20 cellular contexts compared by ENCODE assay signal in the genomic region with DNA sequence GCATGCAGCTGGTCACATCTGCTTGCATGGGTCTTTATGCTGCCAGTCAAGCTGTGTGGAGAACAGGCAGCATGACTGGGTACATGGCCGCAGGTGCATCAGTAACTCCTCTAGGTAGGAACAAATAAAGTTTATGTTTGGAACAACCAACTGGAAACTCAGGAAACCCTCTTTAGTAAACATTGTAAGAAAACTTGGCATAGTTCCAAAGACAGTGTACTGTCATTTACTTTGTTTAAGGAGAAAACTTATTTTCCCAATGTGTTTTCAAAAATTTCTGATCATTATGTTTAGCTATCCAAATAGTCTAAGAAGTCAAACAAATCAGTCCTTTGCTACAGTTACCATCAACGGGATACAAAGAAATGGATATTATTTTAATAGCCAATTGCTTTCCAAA.
DNase-seq lines count a peak whose midpoint lies in the region; ATAC-seq, FAIRE-seq and TF ChIP-seq lines count a peak whose summit lies in the region.
"Had no signal": no experiment of that assay in that cellular context is flagged by ENCODE, and none has a peak within 500 bp of the region (broad histone marks: within the 10 kb centered on the region; RNA-seq: fewer than 3 reads in every experiment).

No MANE protein-coding gene starts in this region.

- 79% methylated on average over 2 of the region's 2 CpGs for WGBS in mammary epithelial cell (ENCODE audit: low coverage, missing lambda C conversion rate)
- 78 to 93% (median 88%) methylated on average over 2 of the region's 2 CpGs for WGBS in spleen, 5 donors

- H3K9ac ChIP-seq in PC-3 (ENCODE audit: low read length) (no peak overlapping the region), mammary epithelial cell (ENCODE audit: insufficient read depth, low read length) (no peak overlapping the region), keratinocyte (ENCODE audit: control insufficient read depth, extremely low read depth, insufficient read depth, low read length) (no peak overlapping the region)
- H3K9ac ChIP-seq: BLaER1 treated with 17β-estradiol and CSF1 and Interleukin-3, amounts not matched to agents 10 nM and 100 nM had no signal

- CTCF ChIA-PET in PC-3 (lab: Charles Lee): no interaction called here
- CTCF ChIA-PET in mammary epithelial cell (lab: Charles Lee; ENCODE audit: low non-redundant PET): no interaction called here

- no TSS peak for BruUV-seq in PC-3 (replicated peaks; lab: Mats Ljungman, UMichigan)
- no TSS peak for BruUV-seq in mammary epithelial cell (replicated peaks; lab: Mats Ljungman, UMichigan)

- no peaks in the 10 kb centered on the region for H3K9me3 ChIP-seq in PC-3 (ENCODE audit: low read length)
- peaks cover 3% of the 10 kb centered on the region for H3K9me3 ChIP-seq in mammary epithelial cell (replicated peaks; ENCODE audit: insufficient read depth, low read length)
- no peaks in the 10 kb centered on the region for H3K9me3 ChIP-seq in keratinocyte (ENCODE audit: control insufficient read depth, low read depth, low read length)
- no peaks in the 10 kb centered on the region for H3K9me3 ChIP-seq in spleen
- H3K9me3 ChIP-seq: BLaER1 treated with 17β-estradiol and CSF1 and Interleukin-3, amounts not matched to agents 10 nM and 100 nM; HAP-1 had no signal

- in situ Hi-C loops in mammary epithelial cell (cut with MboI; ENCODE audit: low sequenced_read_pairs in 2 of 2): no loop called here

- no peaks in the 10 kb centered on the region for H3K36me3 ChIP-seq in PC-3 (ENCODE audit: low read depth, low read length)
- no peaks in the 10 kb centered on the region for H3K36me3 ChIP-seq in mammary epithelial cell (ENCODE audit: insufficient read depth, low read length)
- no peaks in the 10 kb centered on the region for H3K36me3 ChIP-seq in keratinocyte (ENCODE audit: control insufficient read depth in 2 of 2, extremely low read depth in 1 of 2, insufficient read depth in 2 of 2, low read length in 2 of 2)
- H3K36me3 ChIP-seq in spleen: no peaks in the 10 kb centered on the region
- H3K36me3 ChIP-seq: BLaER1 treated with 17β-estradiol and CSF1 and Interleukin-3, amounts not matched to agents 10 nM and 100 nM; HAP-1 had no signal

- POLR2A ChIA-PET in PC-3 (lab: Charles Lee; ENCODE audit: unreplicated experiment): no interaction called here

- no peaks in the 10 kb centered on the region for H3K9me2 ChIP-seq in PC-3 (replicated peaks; ENCODE audit: low read length)

- H3K9me1 ChIP-seq in keratinocyte (ENCODE audit: control insufficient read depth, extremely low read depth, insufficient read depth, low read length): no peaks in the 10 kb centered on the region

- H3K27me3 ChIP-seq in PC-3 (ENCODE audit: low read length) (no peaks in the 10 kb centered on the region), mammary epithelial cell (ENCODE audit: insufficient read depth, low read length) (no peaks in the 10 kb centered on the region), keratinocyte (ENCODE audit: control insufficient read depth, extremely low read depth, insufficient read depth, low read length) (no peaks in the 10 kb centered on the region), spleen (replicated peaks in 1 of 7) (no peaks in the 10 kb centered on the region)
- H3K27me3 ChIP-seq: BLaER1 treated with 17β-estradiol and CSF1 and Interleukin-3, amounts not matched to agents 10 nM and 100 nM had no signal

- no peaks in the 10 kb centered on the region for H4K20me1 ChIP-seq in PC-3 (ENCODE audit: low read length)
- H4K20me1 ChIP-seq in mammary epithelial cell (ENCODE audit: insufficient read depth, low read length): no peaks in the 10 kb centered on the region
- H4K20me1 ChIP-seq in keratinocyte (ENCODE audit: control insufficient read depth, extremely low read depth, insufficient read depth, low read length): no peaks in the 10 kb centered on the region
- H4K20me1 ChIP-seq: BLaER1 treated with 17β-estradiol and CSF1 and Interleukin-3, amounts not matched to agents 10 nM and 100 nM had no signal

- no peak for FAIRE-seq in keratinocyte (lab: Jason Lieb, UNC)
- FAIRE-seq: G401.6, RCC 7860 had no signal

- H3K4me2 ChIP-seq in PC-3 (ENCODE audit: low read length) (peak overlapping the region; percentile 78), mammary epithelial cell (ENCODE audit: insufficient read depth, low read depth, low read length) (peak overlapping the region; percentile 79), keratinocyte (ENCODE audit: control insufficient read depth, extremely low read depth, insufficient read depth, low read depth, low read length) (peak overlapping the region; percentile 97)

- TF ChIP-seq POLR2A in spleen (IDR thresholded peaks at IDR 0.05): no peak

- intact Hi-C loops in PC-3 (cut with micrococcal nuclease) (no loop called here), mammary epithelial cell (cut with micrococcal nuclease) (no loop called here), spleen (cut with DNase I; ENCODE audit: low total_unique reads) (no loop called here)

- no peak overlapping the region for H2AFZ ChIP-seq in PC-3 (ENCODE audit: low read length)
- H2AFZ ChIP-seq in mammary epithelial cell (ENCODE audit: low read depth, low read length): no peak overlapping the region
- no peak overlapping the region for H2AFZ ChIP-seq in keratinocyte (ENCODE audit: control insufficient read depth, low read length)

- dilution Hi-C loops in mammary epithelial cell (cut with HindIII; ENCODE audit: low sequenced_read_pairs): no loop called here
- dilution Hi-C loops in keratinocyte (cut with MboI; ENCODE audit: extremely low pct_ligation_motif_present, low sequenced_read_pairs): no loop called here

- H3K4me1 ChIP-seq in PC-3 (ENCODE audit: insufficient read depth, low read length) (peaks cover 19% of the 10 kb centered on the region), mammary epithelial cell (ENCODE audit: insufficient read depth, low read length) (peaks cover 16% of the 10 kb centered on the region), keratinocyte (ENCODE audit: control insufficient read depth, extremely low read depth, insufficient read depth, low read length) (peaks cover 18% of the 10 kb centered on the region), spleen (no peaks in the 10 kb centered on the region)
- H3K4me1 ChIP-seq: HAP-1 had no signal

- no peaks in the 10 kb centered on the region for H3K79me2 ChIP-seq in PC-3 (ENCODE audit: low read length)
- H3K79me2 ChIP-seq in mammary epithelial cell (ENCODE audit: insufficient read depth, low read length): no peaks in the 10 kb centered on the region
- no peaks in the 10 kb centered on the region for H3K79me2 ChIP-seq in keratinocyte (ENCODE audit: control insufficient read depth, insufficient read depth, low read length)

- no peak for TF ChIP-seq CTCF in PC-3 (conservative IDR thresholded peaks at IDR 0.05; ENCODE audit: low read depth, low read length)
- no peak for TF ChIP-seq CTCF in mammary epithelial cell (conservative IDR thresholded peaks at IDR 0.05 in 1 of 2, IDR thresholded peaks at IDR 0.05 in 1 of 2; ENCODE audit: extremely low read depth in 1 of 2, insufficient read depth in 1 of 2, low read depth in 1 of 2, low read length in 2 of 2)
- no peak for TF ChIP-seq CTCF in keratinocyte (optimal IDR thresholded peaks at IDR 0.05 in 1 of 3, IDR thresholded peaks at IDR 0.05 in 1 of 3, conservative IDR thresholded peaks at IDR 0.05 in 1 of 3; ENCODE audit: extremely low read depth in 1 of 3, insufficient read depth in 2 of 3, low read length in 3 of 3)
- TF ChIP-seq CTCF in spleen (IDR thresholded peaks at IDR 0.05 in 8 of 11, conservative IDR thresholded peaks at IDR 0.05 in 3 of 11): no peak

- no peaks in the 10 kb centered on the region for H3F3A ChIP-seq in PC-3 (ENCODE audit: low read length, unreplicated experiment)

- H3K4me3 ChIP-seq in PC-3 (ENCODE audit: low read length): peak overlapping the region; percentile 52; the same call in 1 of the 2 replicates
- H3K4me3 ChIP-seq in mammary epithelial cell (replicated peaks in 1 of 3; ENCODE audit: insufficient read depth in 1 of 3, low read depth in 2 of 3, low read length in 3 of 3): no peak overlapping the region
- H3K4me3 ChIP-seq in keratinocyte (ENCODE audit: control insufficient read depth in 2 of 3, extremely low read depth in 1 of 3, insufficient read depth in 2 of 3, low read depth in 1 of 3, low read length in 3 of 3): no peak overlapping the region
- no peak overlapping the region for H3K4me3 ChIP-seq in spleen
- H3K4me3 ChIP-seq: BLaER1 treated with 17β-estradiol and CSF1 and Interleukin-3, amounts not matched to agents 10 nM and 100 nM; HAP-1; SK-N-MC had no signal

- H3K27ac ChIP-seq in PC-3 (ENCODE audit: low read length) (peak overlapping the region; percentile 61), mammary epithelial cell (ENCODE audit: insufficient read depth, low read depth, low read length) (no peak overlapping the region), keratinocyte (ENCODE audit: control insufficient read depth, insufficient read depth, low read length) (peak overlapping the region; percentile 86), spleen (no peak overlapping the region)
- H3K27ac ChIP-seq: BLaER1 treated with 17β-estradiol and CSF1 and Interleukin-3, amounts not matched to agents 10 nM and 100 nM; SK-N-MC had no signal

- no peak; the same call in 1 of the 2 replicates for ATAC-seq in PC-3
- no peak for ATAC-seq in HG03469 (IDR thresholded peaks at IDR 0.05; ENCODE audit: unreplicated experiment)
- ATAC-seq: CD8-positive, alpha-beta T cell had no signal

- DNase-seq in A172 (ENCODE audit: low spot score): peak; percentile 6
- DNase-seq in PC-3: peak; percentile 64
- no peak for DNase-seq in mammary epithelial cell
- DNase-seq in keratinocyte (ENCODE audit: low read depth, low spot score): no peak
- DNase-seq in stimulated activated naive CD4-positive, alpha-beta T cell (lab: John Stamatoyannopoulos, UW): no peak
- DNase-seq in spleen: no peak
- DNase-seq: CD8-positive, alpha-beta T cell; DND-41; NCI-H1092 treated with DMSO at 0.1 percent for 48 hours; NCI-H146; NCI-H2029 treated with DMSO at 0.1 percent for 48 hours; NCI-H2171; NCI-H526; SHP77 had no signal

Comparison
In these comparisons a context has a peak if more than half of its experiments do, and no peak if none do; other contexts are left out.
1. DNase-seq: peak in A172 (single experiment) and PC-3 (single experiment); none in mammary epithelial cell (single experiment), keratinocyte (single experiment), stimulated activated naive CD4-positive, alpha-beta T cell (0 of 6) and spleen (single experiment).
2. H3K27ac ChIP-seq: peak in PC-3 (single experiment) and keratinocyte (single experiment); none in mammary epithelial cell (single experiment) and spleen (0 of 8).
3. Peak in every context shown above with its lines, with median percentiles within 50 percentile points of each other: H3K4me2 ChIP-seq.